ENCODE assay signal across 9 cellular contexts in the genomic region with DNA sequence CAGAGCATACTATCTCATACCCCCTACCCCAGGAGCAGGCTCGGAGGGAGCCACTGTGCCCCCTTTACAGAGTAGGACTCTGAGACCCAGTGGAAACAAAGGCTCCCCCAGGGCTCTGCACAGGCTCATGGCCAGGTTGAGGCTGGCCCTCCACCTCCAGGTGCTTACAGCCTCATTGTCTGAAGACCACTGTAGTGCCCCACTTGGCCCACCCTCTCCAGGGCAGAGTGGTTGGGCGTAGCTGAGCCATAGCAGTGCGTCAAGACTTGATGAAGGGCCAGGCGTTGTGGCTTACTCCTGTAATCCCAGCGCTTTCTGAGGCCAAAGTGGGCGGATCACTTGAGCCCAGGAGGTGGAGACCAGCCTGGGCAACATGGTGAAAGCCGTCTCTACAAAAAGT. TPM values are rescaled to one million over a fixed set of nuclear protein-coding genes. Genes with fewer than 3 reads are reported as not detected.
A peak's percentile ranks its signal among the peaks of the same experiment; 100 is the strongest.
DNase-seq lines count a peak whose midpoint lies in the region; ATAC-seq and TF ChIP-seq lines count a peak whose summit lies in the region.
"Had no signal": no experiment of that assay in that cellular context is flagged by ENCODE, and none has a peak within 500 bp of the region (broad histone marks: within the 10 kb centered on the region; RNA-seq: fewer than 3 reads in every experiment).

No MANE protein-coding gene starts in this region.

- no peaks in the 10 kb centered on the region for H3K27me3 Mint-ChIP-seq in chondrocyte (ENCODE audit: low read depth)

- no peak overlapping the region for H3K18ac ChIP-seq in mesendoderm (ENCODE audit: low read length)

- H3K36me3 Mint-ChIP-seq in chondrocyte (ENCODE audit: low read depth) = peaks cover 9% of the 10 kb centered on the region

- H3K4me3 ChIP-seq in mesendoderm (ENCODE audit: low read length) = no peak overlapping the region

- H3K36me3 ChIP-seq in mesendoderm (ENCODE audit: control insufficient read depth, insufficient read depth, low read length) = peaks cover 2% of the 10 kb centered on the region

- no peaks in the 10 kb centered on the region for H3K27me3 ChIP-seq in mesendoderm (ENCODE audit: insufficient read depth, low read length, poor library complexity)

- no peak overlapping the region for H3K27ac ChIP-seq in mesendoderm (ENCODE audit: low read depth, low read length)

- no peak for TF ChIP-seq CTCF in chondrocyte (IDR thresholded peaks at IDR 0.05)

- no peak overlapping the region for H4K5ac ChIP-seq in mesendoderm (ENCODE audit: low read length)

- H3K9ac ChIP-seq in mesendoderm (ENCODE audit: low read length) = peak overlapping the region; percentile 98

- H3K4me2 ChIP-seq in mesendoderm (ENCODE audit: low read length) = no peak overlapping the region

- no peak overlapping the region for H2BK5ac ChIP-seq in mesendoderm (ENCODE audit: low read length)

- no peaks in the 10 kb centered on the region for H3K79me2 ChIP-seq in mesendoderm (ENCODE audit: control insufficient read depth, insufficient read depth, low read length)

- peaks cover 2% of the 10 kb centered on the region for H3K9me3 Mint-ChIP-seq in chondrocyte (ENCODE audit: low read depth)

- peaks cover 35% of the 10 kb centered on the region for H3K4me1 Mint-ChIP-seq in chondrocyte (ENCODE audit: low read depth)

- no peak for ATAC-seq in HG03520 (IDR thresholded peaks at IDR 0.05; ENCODE audit: unreplicated experiment)
- ATAC-seq in HG03280 (IDR thresholded peaks at IDR 0.05; ENCODE audit: unreplicated experiment) = no peak
- ATAC-seq in HG02588 (IDR thresholded peaks at IDR 0.05; ENCODE audit: unreplicated experiment) = no peak

- peaks cover 8% of the 10 kb centered on the region for H3K79me1 ChIP-seq in mesendoderm (ENCODE audit: low read length)

- no peak overlapping the region for H3K27ac Mint-ChIP-seq in chondrocyte (ENCODE audit: unreplicated experiment)

- no peak overlapping the region for H2AK5ac ChIP-seq in mesendoderm (ENCODE audit: low read length)

- no peak overlapping the region for H4K8ac ChIP-seq in mesendoderm (ENCODE audit: low read depth, low read length)

- H3K4me3 Mint-ChIP-seq in chondrocyte (ENCODE audit: unreplicated experiment) = no peak overlapping the region

- H2BK120ac ChIP-seq in mesendoderm (ENCODE audit: low read depth, low read length) = no peak overlapping the region

- no peak overlapping the region for H3K23ac ChIP-seq in mesendoderm (ENCODE audit: low read length)

- DNase-seq in stimulated activated CD4-positive, alpha-beta T cell treated with anti-CD3 and anti-CD28 coated beads, Interleukin-1b, Interleukin-23, amount 100 ng/mL, for 48 hours = peak; percentile 0
- DNase-seq in stimulated activated CD4-positive, alpha-beta T cell treated with anti-CD3 and anti-CD28 coated beads, Interleukin-2, amount 100 ng/mL, for 48 hours = no peak
- DNase-seq in chondrocyte (ENCODE audit: low spot score) (peak; percentile 58), mesendoderm (no peak), NCI-H128 (lab: John Stamatoyannopoulos, UW; ENCODE audit: unreplicated experiment) (no peak)
- DNase-seq: DMS79 treated with DMSO at 0.1 percent for 48 hours had no signal

- H3K56ac ChIP-seq in mesendoderm (ENCODE audit: low read length) = no peak overlapping the region

- H2BK15ac ChIP-seq in mesendoderm (replicated peaks; ENCODE audit: low read depth) = no peak overlapping the region

- no CpG with 5 or more reads among the region's 7 CpGs for WGBS in mesendoderm (ENCODE audit: extremely low coverage, insufficient coverage, low lambda C conversion rate)

- peaks cover 5% of the 10 kb centered on the region for H3K4me1 ChIP-seq in mesendoderm (ENCODE audit: control insufficient read depth, low read depth, low read length)

- H3K4ac ChIP-seq in mesendoderm (ENCODE audit: low read depth, low read length) = no peak overlapping the region

RNA-seq across cellular contexts. Expression of a gene that starts 1.7 kb away (rescaled TPM):
- total RNA-seq in chondrocyte = 40.0 to 51.8 TPM (median 47.8 TPM) in 3 replicates
- polyA plus RNA-seq in mesendoderm (2013, experiment 1 of 2) = 11.0 TPM
- 12.5 TPM for polyA plus RNA-seq in mesendoderm (2013, experiment 2 of 2)

RNA-seq across cellular contexts. Expression of a gene that starts 12.5 kb away (rescaled TPM):
- total RNA-seq in chondrocyte = 19.8 to 30.0 TPM (median 28.4 TPM) in 3 replicates
- polyA plus RNA-seq in mesendoderm (2013, experiment 1 of 2) = 27.4 TPM
- 28.5 TPM for polyA plus RNA-seq in mesendoderm (2013, experiment 2 of 2)

RNA-seq across cellular contexts. Expression of a gene that starts 24.5 kb away (rescaled TPM):
- total RNA-seq in chondrocyte = 34.0 to 38.3 TPM (median 36.1 TPM) in 3 replicates
- polyA plus RNA-seq in mesendoderm (2013, experiment 1 of 2) = 30.4 TPM
- 30.6 TPM for polyA plus RNA-seq in mesendoderm (2013, experiment 2 of 2)

Comparison
In these comparisons a context has a peak if more than half of its experiments do, and no peak if none do; other contexts are left out.
1. DNase-seq: peak in stimulated activated CD4-positive, alpha-beta T cell treated with anti-CD3 and anti-CD28 coated beads, Interleukin-1b, Interleukin-23, amount 100 ng/mL, for 48 hours (single experiment) and chondrocyte (single experiment); none in stimulated activated CD4-positive, alpha-beta T cell treated with anti-CD3 and anti-CD28 coated beads, Interleukin-2, amount 100 ng/mL, for 48 hours (0 of 2), mesendoderm (single experiment) and NCI-H128 (single experiment).